Comparison of ENCODE assay signal across 20 cellular contexts in genomic region chr7:8197994-8198698, GRCh38.
DNase-seq lines count a peak whose midpoint lies in the region; ATAC-seq and TF ChIP-seq lines count a peak whose summit lies in the region.
"Had no signal": no experiment of that assay in that cellular context is flagged by ENCODE, and none has a peak within 500 bp of the region (broad histone marks: within the 10 kb centered on the region; RNA-seq: fewer than 3 reads in every experiment).

No MANE protein-coding gene starts in this region.

- TF ChIP-seq CTCF in SK-N-SH (IDR thresholded peaks at IDR 0.05) (no peak), KMS-11 (conservative IDR thresholded peaks at IDR 0.05; ENCODE audit: low read depth, low read length) (no peak)

- H2AFZ ChIP-seq in SK-N-SH (ENCODE audit: low read depth) (no peak overlapping the region), KMS-11 (ENCODE audit: low read depth) (no peak overlapping the region)

- 69% methylated on average over 5 of the region's 5 CpGs for WGBS in SK-N-SH (ENCODE audit: low lambda C conversion rate)

- TF ChIP-seq EP300 in SK-N-SH (IDR thresholded peaks at IDR 0.05; ENCODE audit: borderline replicate concordance in 1 of 2, low read depth in 1 of 2, low read length in 1 of 2) = no peak

- no peaks in the 10 kb centered on the region for H3F3A ChIP-seq in SK-N-SH (replicated peaks; ENCODE audit: insufficient read depth)

- H3K4me2 ChIP-seq in SK-N-SH (no peak overlapping the region), KMS-11 (peak overlapping the region; percentile 42)

- no peak for TF ChIP-seq RAD21 in SK-N-SH (IDR thresholded peaks at IDR 0.05; ENCODE audit: low read length)

- H3K4me3 ChIP-seq in SK-N-SH (ENCODE audit: low read depth in 2 of 2, low read length in 1 of 2) = no peak overlapping the region
- no peak overlapping the region for H3K4me3 ChIP-seq in KMS-11 (IDR thresholded peaks at IDR 0.05; ENCODE audit: insufficient read depth, low read depth, low read length)
- H3K4me3 ChIP-seq: sigmoid colon, SJCRH30, upper lobe of right lung had no signal

- H3K4me1 ChIP-seq in SK-N-SH (ENCODE audit: control insufficient read depth in 1 of 2, insufficient read depth in 2 of 2, low read depth in 1 of 2, low read length in 1 of 2) (peaks cover 0 to 9% of the 10 kb centered on the region in 2 experiments; a peak in 2 of 4 replicates), KMS-11 (ENCODE audit: low read depth, poor library complexity, severe bottlenecking) (peaks cover 24% of the 10 kb centered on the region)
- H3K4me1 ChIP-seq: sigmoid colon, SJCRH30, upper lobe of right lung had no signal

- H3K9me2 ChIP-seq in SK-N-SH = no peaks in the 10 kb centered on the region

- H3K4me3 Mint-ChIP-seq in activated T-helper 1 cell treated with anti-CD3 and anti-CD28 coated beads, Interleukin-12 subunit alpha, Interleukin-12 subunit beta, Interleukin-2, Interleukin-4 antibody, amounts not matched to agents 30 ng/mL and 10 ng/mL and 1 ng/mL, durations not matched to agents 14 hours and 24 hours and 36 hours = peak overlapping the region; percentile 0
- H3K4me3 Mint-ChIP-seq in natural killer cell treated with Interleukin-12 subunit alpha and Interleukin-12 subunit beta and Interleukin-15 and Interleukin-18, amount 100 ng/mL, for 72 hours = peak overlapping the region; percentile 68
- H3K4me3 Mint-ChIP-seq: endodermal cell, mesothelial cell of epicardium had no signal

- peaks cover 14% of the 10 kb centered on the region for H3K27me3 Mint-ChIP-seq in activated T-helper 1 cell treated with anti-CD3 and anti-CD28 coated beads, Interleukin-12 subunit alpha, Interleukin-12 subunit beta, Interleukin-2, Interleukin-4 antibody, amounts not matched to agents 30 ng/mL and 10 ng/mL and 1 ng/mL, durations not matched to agents 14 hours and 24 hours and 36 hours (ENCODE audit: insufficient read depth)
- peaks cover 18 to 20% of the 10 kb centered on the region in 2 donors for H3K27me3 Mint-ChIP-seq in natural killer cell treated with Interleukin-12 subunit alpha and Interleukin-12 subunit beta and Interleukin-15 and Interleukin-18, amount 100 ng/mL, for 72 hours

- peaks cover 0 to 17% of the 10 kb centered on the region in 2 experiments for H3K36me3 ChIP-seq in SK-N-SH (replicated peaks in 1 of 2; ENCODE audit: control insufficient read depth in 1 of 2, insufficient read depth in 2 of 2, low read length in 1 of 2)
- no peaks in the 10 kb centered on the region for H3K36me3 ChIP-seq in KMS-11 (ENCODE audit: insufficient read depth)
- H3K36me3 ChIP-seq: sigmoid colon, SJCRH30, upper lobe of right lung had no signal

- ATAC-seq in SK-N-SH treated with all-trans-retinoic acid at 6 μM for 48 hours (no peak), GM19023 (IDR thresholded peaks at IDR 0.05; ENCODE audit: unreplicated experiment) (no peak)
- ATAC-seq in natural killer cell treated with Interleukin-12 subunit alpha and Interleukin-12 subunit beta and Interleukin-15 and Interleukin-18, amount 100 ng/mL, for 72 hours = peak; percentile 94
- ATAC-seq: upper lobe of right lung had no signal

- intact Hi-C loops in activated T-helper 1 cell treated with anti-CD3 and anti-CD28 coated beads, Interleukin-12 subunit alpha, Interleukin-12 subunit beta, Interleukin-2, Interleukin-4 antibody, amounts not matched to agents 30 ng/mL and 10 ng/mL and 1 ng/mL, durations not matched to agents 14 hours and 24 hours and 36 hours (cut with micrococcal nuclease) = loop anchor here (1.0 to 5.0 kb wide), 2 partner anchors 64 to 631 kb away; partner anchors contain the start of gene MIOS

- H3K9ac ChIP-seq in SK-N-SH (no peak overlapping the region), KMS-11 (no peak overlapping the region)

- DNase-seq in SK-N-SH (no peak), LoVo (ENCODE audit: low spot score) (no peak)
- DNase-seq in activated T-helper 1 cell treated with anti-CD3 and anti-CD28 coated beads, Interleukin-12 subunit alpha, Interleukin-12 subunit beta, Interleukin-2, Interleukin-4 antibody, amounts not matched to agents 30 ng/mL and 10 ng/mL and 1 ng/mL, durations not matched to agents 14 hours and 24 hours and 36 hours (ENCODE audit: low spot score) = peak; percentile 51
- DNase-seq in natural killer cell treated with Interleukin-12 subunit alpha and Interleukin-12 subunit beta and Interleukin-15 and Interleukin-18, amount 100 ng/mL, for 72 hours (ENCODE audit: low spot score) = peak; percentile 69
- no peak for DNase-seq in stimulated activated naive CD4-positive, alpha-beta T cell treated with Interleukin-2 at 50 U/mL for 16 hours (lab: John Stamatoyannopoulos, UW)
- DNase-seq: amygdala, C1 segment of cervical spinal cord, endodermal cell, left cardiac atrium, NCI-H1930, NCI-H510A, occipital lobe, OCI-M1, sigmoid colon, SJCRH30, upper lobe of right lung had no signal

- no peaks in the 10 kb centered on the region for H3K9me3 ChIP-seq in SK-N-SH
- H3K9me3 ChIP-seq: sigmoid colon, SJCRH30, upper lobe of right lung had no signal

- H3K4me1 Mint-ChIP-seq in activated T-helper 1 cell treated with anti-CD3 and anti-CD28 coated beads, Interleukin-12 subunit alpha, Interleukin-12 subunit beta, Interleukin-2, Interleukin-4 antibody, amounts not matched to agents 30 ng/mL and 10 ng/mL and 1 ng/mL, durations not matched to agents 14 hours and 24 hours and 36 hours (ENCODE audit: low read depth) = peaks cover 66% of the 10 kb centered on the region
- peaks cover 29 to 54% of the 10 kb centered on the region in 2 donors for H3K4me1 Mint-ChIP-seq in natural killer cell treated with Interleukin-12 subunit alpha and Interleukin-12 subunit beta and Interleukin-15 and Interleukin-18, amount 100 ng/mL, for 72 hours (ENCODE audit: low read depth in 2 of 2)

- POLR2A ChIA-PET in SK-N-SH (lab: Yijun Ruan, JAX) = no interaction called here

- peak overlapping the region; percentile 11 for H3K27ac Mint-ChIP-seq in activated T-helper 1 cell treated with anti-CD3 and anti-CD28 coated beads, Interleukin-12 subunit alpha, Interleukin-12 subunit beta, Interleukin-2, Interleukin-4 antibody, amounts not matched to agents 30 ng/mL and 10 ng/mL and 1 ng/mL, durations not matched to agents 14 hours and 24 hours and 36 hours
- H3K27ac Mint-ChIP-seq in natural killer cell treated with Interleukin-12 subunit alpha and Interleukin-12 subunit beta and Interleukin-15 and Interleukin-18, amount 100 ng/mL, for 72 hours = peak overlapping the region; percentile 3 to 42
- H3K27ac Mint-ChIP-seq: endodermal cell, mesothelial cell of epicardium had no signal

- H3K36me3 Mint-ChIP-seq in activated T-helper 1 cell treated with anti-CD3 and anti-CD28 coated beads, Interleukin-12 subunit alpha, Interleukin-12 subunit beta, Interleukin-2, Interleukin-4 antibody, amounts not matched to agents 30 ng/mL and 10 ng/mL and 1 ng/mL, durations not matched to agents 14 hours and 24 hours and 36 hours (ENCODE audit: low read depth) = peaks cover 1% of the 10 kb centered on the region
- no peaks in the 10 kb centered on the region for H3K36me3 Mint-ChIP-seq in natural killer cell treated with Interleukin-12 subunit alpha and Interleukin-12 subunit beta and Interleukin-15 and Interleukin-18, amount 100 ng/mL, for 72 hours
- H3K36me3 Mint-ChIP-seq: mesothelial cell of epicardium had no signal

- H3K79me2 ChIP-seq in SK-N-SH (ENCODE audit: insufficient read depth) = no peaks in the 10 kb centered on the region
- H3K79me2 ChIP-seq in KMS-11 (ENCODE audit: insufficient read depth, low read depth) = no peaks in the 10 kb centered on the region

- H3K9me3 Mint-ChIP-seq in activated T-helper 1 cell treated with anti-CD3 and anti-CD28 coated beads, Interleukin-12 subunit alpha, Interleukin-12 subunit beta, Interleukin-2, Interleukin-4 antibody, amounts not matched to agents 30 ng/mL and 10 ng/mL and 1 ng/mL, durations not matched to agents 14 hours and 24 hours and 36 hours = no peaks in the 10 kb centered on the region
- no peaks in the 10 kb centered on the region for H3K9me3 Mint-ChIP-seq in natural killer cell treated with Interleukin-12 subunit alpha and Interleukin-12 subunit beta and Interleukin-15 and Interleukin-18, amount 100 ng/mL, for 72 hours
- H3K9me3 Mint-ChIP-seq: endodermal cell, mesothelial cell of epicardium had no signal

- H4K20me1 ChIP-seq in SK-N-SH (ENCODE audit: insufficient read depth) (no peaks in the 10 kb centered on the region), KMS-11 (ENCODE audit: insufficient read depth) (no peaks in the 10 kb centered on the region)

- CTCF ChIA-PET in SK-N-SH (lab: Yijun Ruan, JAX) = interaction anchor here (0.5 to 2.9 kb wide), 6 partner anchors 10 to 774 kb away, joined by 3 to 12 read pairs (median 4); no protein-coding TSS in a partner anchor

- H3K27ac ChIP-seq in SK-N-SH (ENCODE audit: low read depth in 2 of 2, low read length in 1 of 2) (no peak overlapping the region), KMS-11 (no peak overlapping the region)
- H3K27ac ChIP-seq: sigmoid colon, SJCRH30, upper lobe of right lung had no signal

- H3K27me3 ChIP-seq in SK-N-SH (ENCODE audit: insufficient read depth) = no peaks in the 10 kb centered on the region
- no peaks in the 10 kb centered on the region for H3K27me3 ChIP-seq in KMS-11 (ENCODE audit: insufficient read depth, low read depth)
- H3K27me3 ChIP-seq: sigmoid colon, SJCRH30, upper lobe of right lung had no signal

TF ChIP-seq in SK-N-SH treated with all-trans-retinoic acid at 6 μM for 48 hours, 23 proteins besides CTCF, POLR2A, EP300 and RAD21:
- TF ChIP-seq TOX (CRISPR knock-in tag; IDR thresholded peaks at IDR 0.05; ENCODE audit: borderline replicate concordance) (no peak), ZFP3 (CRISPR knock-in tag; IDR thresholded peaks at IDR 0.05) (peak; percentile 59; the same call in 1 of the 2 replicates)
TF ChIP-seq in SK-N-SH treated with all-trans-retinoic acid at 6 μM for 48 hours: peak in this region for 1.

TF ChIP-seq in SK-N-SH, 30 proteins besides CTCF, POLR2A, EP300 and RAD21 (continues in another document):
- TF ChIP-seq CHD2 (IDR thresholded peaks at IDR 0.05; ENCODE audit: low read length, partially characterized antibody) = no peak
- no peak for TF ChIP-seq FOXJ3 (CRISPR knock-in tag; IDR thresholded peaks at IDR 0.05)
- no peak for TF ChIP-seq JUND (IDR thresholded peaks at IDR 0.05)
- TF ChIP-seq, protein P1, sequence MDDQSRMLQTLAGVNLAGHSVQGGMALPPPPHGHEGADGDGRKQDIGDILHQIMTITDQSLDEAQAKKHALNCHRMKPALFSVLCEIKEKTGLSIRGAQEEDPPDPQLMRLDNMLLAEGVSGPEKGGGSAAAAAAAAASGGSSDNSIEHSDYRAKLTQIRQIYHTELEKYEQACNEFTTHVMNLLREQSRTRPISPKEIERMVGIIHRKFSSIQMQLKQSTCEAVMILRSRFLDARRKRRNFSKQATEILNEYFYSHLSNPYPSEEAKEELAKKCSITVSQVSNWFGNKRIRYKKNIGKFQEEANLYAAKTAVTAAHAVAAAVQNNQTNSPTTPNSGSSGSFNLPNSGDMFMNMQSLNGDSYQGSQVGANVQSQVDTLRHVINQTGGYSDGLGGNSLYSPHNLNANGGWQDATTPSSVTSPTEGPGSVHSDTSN (IDR thresholded peaks at IDR 0.05) = no peak

Comparison
In these comparisons a context has a peak if more than half of its experiments do, and no peak if none do; other contexts are left out.
1. ATAC-seq: peak in natural killer cell treated with Interleukin-12 subunit alpha and Interleukin-12 subunit beta and Interleukin-15 and Interleukin-18, amount 100 ng/mL, for 72 hours (2 of 2); none in SK-N-SH treated with all-trans-retinoic acid at 6 μM for 48 hours (single experiment) and GM19023 (single experiment).
2. DNase-seq: peak in activated T-helper 1 cell treated with anti-CD3 and anti-CD28 coated beads, Interleukin-12 subunit alpha, Interleukin-12 subunit beta, Interleukin-2, Interleukin-4 antibody, amounts not matched to agents 30 ng/mL and 10 ng/mL and 1 ng/mL, durations not matched to agents 14 hours and 24 hours and 36 hours (single experiment) and natural killer cell treated with Interleukin-12 subunit alpha and Interleukin-12 subunit beta and Interleukin-15 and Interleukin-18, amount 100 ng/mL, for 72 hours (single experiment); none in SK-N-SH (single experiment), stimulated activated naive CD4-positive, alpha-beta T cell treated with Interleukin-2 at 50 U/mL for 16 hours (single experiment) and LoVo (single experiment).